In genomic region chr11:19895776-19896175, GRCh38 we compare ENCODE assay signal across 15 cellular contexts.
"Had no signal": no experiment of that assay in that cellular context is flagged by ENCODE, and none has a peak within 500 bp of the region (broad histone marks: within the 10 kb centered on the region; RNA-seq: fewer than 3 reads in every experiment).

No MANE protein-coding gene starts in this region.

- ATAC-seq: activated CD4-positive, CD25-positive, alpha-beta regulatory T cell treated with anti-CD3 and anti-CD28 coated beads, Interleukin-2, amount 50 U/mL, for 24 hours; sciatic nerve; stimulated activated naive CD8-positive, alpha-beta T cell treated with anti-CD3 and anti-CD28 coated beads, Interleukin-15, amount 100 ng/mL, for 72 hours; T-cell had no signal

- H3K36me3 ChIP-seq: esophagus squamous epithelium had no signal

- H3K27ac ChIP-seq: dorsolateral prefrontal cortex, esophagus squamous epithelium had no signal

- H3K9me3 ChIP-seq: esophagus squamous epithelium had no signal

- H3K4me1 ChIP-seq: esophagus squamous epithelium had no signal

- H3K27me3 ChIP-seq: dorsolateral prefrontal cortex, esophagus squamous epithelium had no signal

- H3K4me3 ChIP-seq: dorsolateral prefrontal cortex, esophagus squamous epithelium had no signal

- DNase-seq: activated CD4-positive, alpha-beta T cell treated with anti-CD3 and anti-CD28 coated beads, Interleukin-2, amount 50 U/mL, for 1 hour; activated CD8-positive, alpha-beta memory T cell treated with anti-CD3 and anti-CD28 coated beads for 24 hours; activated naive CD4-positive, alpha-beta T cell; anterior cingulate cortex; dorsolateral prefrontal cortex; esophagus squamous epithelium; hypothalamus; kidney glomerular epithelial cell; midbrain; stimulated activated CD4-positive, alpha-beta T cell treated with anti-CD3 and anti-CD28 coated beads, Interleukin-1b, Interleukin-23, amount 100 ng/mL, for 48 hours; stimulated activated naive CD8-positive, alpha-beta T cell treated with anti-CD3 and anti-CD28 coated beads, Interleukin-15, amount 100 ng/mL, for 72 hours; T-cell; T-helper 9 cell had no signal
